8 cellular contexts compared by ENCODE assay signal in genomic region chr15:44193651-44194396, GRCh38. TPM values are rescaled to one million over a fixed set of nuclear protein-coding genes. Genes with fewer than 3 reads are reported as not detected.
DNase-seq lines count a peak whose midpoint lies in the region; ATAC-seq, FAIRE-seq and TF ChIP-seq lines count a peak whose summit lies in the region.

No MANE protein-coding gene starts in this region.

- peak; percentile 55 for FAIRE-seq in HTR-8/SVneo (lab: Jason Lieb, UNC)

- no peak for DNase-seq in CD4-positive, alpha-beta T cell
- peak; percentile 33 for DNase-seq in HTR-8/SVneo (ENCODE audit: insufficient read length, low spot score)
- peak; percentile 22 for DNase-seq in WTC11 (ENCODE audit: low spot score)
- DNase-seq in foreskin keratinocyte, result peak in 1 of 2 donors; percentile 36
- DNase-seq in pons (ENCODE audit: low spot score), result peak; percentile 82
- DNase-seq in NOMO-1 treated with DMSO at 0.1 percent for 48 hours (lab: John Stamatoyannopoulos, UW; ENCODE audit: unreplicated experiment), result no peak

- intact Hi-C loops in CD4-positive, alpha-beta T cell (cut with DNase I, micrococcal nuclease), result no loop called here

- peaks cover 20% of the 10 kb centered on the region for H3K4me1 ChIP-seq in foreskin keratinocyte

- no peaks in the 10 kb centered on the region for H3K9me3 Mint-ChIP-seq in CD4-positive, alpha-beta T cell
- H3K9me3 Mint-ChIP-seq in WTC11, result no peaks in the 10 kb centered on the region

- no peaks in the 10 kb centered on the region for H3K9me3 ChIP-seq in CD4-positive, alpha-beta T cell (ENCODE audit: control insufficient read depth, low read length)

- H3K4me3 Mint-ChIP-seq in CD4-positive, alpha-beta T cell, result peak overlapping the region; percentile 84
- peak overlapping the region; percentile 94 for H3K4me3 Mint-ChIP-seq in WTC11

- no peak for TF ChIP-seq CTCF in CD4-positive, alpha-beta T cell (IDR thresholded peaks at IDR 0.05)
- TF ChIP-seq CTCF in WTC11 (IDR thresholded peaks at IDR 0.05), result no peak
- TF ChIP-seq CTCF in foreskin keratinocyte (conservative IDR thresholded peaks at IDR 0.05), result no peak

- no peak overlapping the region for H3K27ac ChIP-seq in CD4-positive, alpha-beta T cell (ENCODE audit: low read depth, low read length)
- peak overlapping the region; percentile 57 for H3K27ac ChIP-seq in foreskin keratinocyte

- no peak for ATAC-seq in CD4-positive, alpha-beta T cell (ENCODE audit: poor library complexity)
- ATAC-seq in WTC11 (peak; percentile 4; the same call in 1 of the 2 replicates), foreskin keratinocyte (no peak), HG02642 (IDR thresholded peaks at IDR 0.05; ENCODE audit: poor library complexity, unreplicated experiment) (no peak), GM18870 (IDR thresholded peaks at IDR 0.05; ENCODE audit: unreplicated experiment) (no peak)

- peaks cover 34% of the 10 kb centered on the region for H3K27me3 ChIP-seq in CD4-positive, alpha-beta T cell (ENCODE audit: control insufficient read depth, insufficient read depth, low read length)
- H3K27me3 ChIP-seq in foreskin keratinocyte, result no peaks in the 10 kb centered on the region

- POLR2A ChIA-PET in CD4-positive, alpha-beta T cell (lab: Charles Lee), result interaction anchor here (2.1 kb wide), 1 partner anchor 94 kb away, joined by 10 read pairs; the partner anchor contains the start of gene GOLM2
- POLR2A ChIA-PET in WTC11 (lab: Charles Lee), result no interaction called here

- H3K36me3 Mint-ChIP-seq in CD4-positive, alpha-beta T cell (ENCODE audit: low read depth), result no peaks in the 10 kb centered on the region
- H3K36me3 Mint-ChIP-seq in WTC11, result no peaks in the 10 kb centered on the region

- no peak overlapping the region for H3K27ac Mint-ChIP-seq in CD4-positive, alpha-beta T cell
- H3K27ac Mint-ChIP-seq in WTC11, result no peak overlapping the region

- H3K27me3 Mint-ChIP-seq in CD4-positive, alpha-beta T cell, result peaks cover 80% of the 10 kb centered on the region
- H3K27me3 Mint-ChIP-seq in WTC11 (ENCODE audit: low read depth), result peaks cover 5% of the 10 kb centered on the region; the same call in 1 of the 2 replicates

- H3K4me1 Mint-ChIP-seq in CD4-positive, alpha-beta T cell (ENCODE audit: low read depth), result peaks cover 22% of the 10 kb centered on the region
- peaks cover 25% of the 10 kb centered on the region for H3K4me1 Mint-ChIP-seq in WTC11

- CTCF ChIA-PET in CD4-positive, alpha-beta T cell (lab: Charles Lee), result interaction anchor here (0.6 kb wide), 1 partner anchor 774 kb away, joined by 3 read pairs; no protein-coding TSS in a partner anchor
- CTCF ChIA-PET in WTC11 (lab: Charles Lee), result interaction anchor here (0.8 to 1.1 kb wide), 2 partner anchors 57 to 128 kb away, joined by 3 to 4 read pairs; no protein-coding TSS in a partner anchor

TF ChIP-seq in WTC11, 78 proteins besides CTCF, POLR2A, EP300 and RAD21:
- no peak for TF ChIP-seq SMAD4 (CRISPR knock-in tag; IDR thresholded peaks at IDR 0.05)
- TF ChIP-seq ETV6 (CRISPR knock-in tag; IDR thresholded peaks at IDR 0.05), result no peak
- no peak for TF ChIP-seq ATF2 (CRISPR knock-in tag; IDR thresholded peaks at IDR 0.05; ENCODE audit: borderline replicate concordance, low read depth)
- TF ChIP-seq ZNF425 (CRISPR knock-in tag; conservative IDR thresholded peaks at IDR 0.05), result no peak
- no peak for TF ChIP-seq OVOL2 (CRISPR knock-in tag; IDR thresholded peaks at IDR 0.05; ENCODE audit: borderline replicate concordance)
- TF ChIP-seq ZNF317 (CRISPR knock-in tag; IDR thresholded peaks at IDR 0.05; ENCODE audit: borderline replicate concordance, low read depth), result no peak
- no peak for TF ChIP-seq GTF2I (CRISPR knock-in tag; conservative IDR thresholded peaks at IDR 0.05)
- TF ChIP-seq ZNF138 (CRISPR knock-in tag; conservative IDR thresholded peaks at IDR 0.05), result no peak
- TF ChIP-seq JUN (CRISPR knock-in tag; IDR thresholded peaks at IDR 0.05), result no peak
- TF ChIP-seq PRRX2 (CRISPR knock-in tag; IDR thresholded peaks at IDR 0.05), result no peak
- TF ChIP-seq FOXK1 (CRISPR knock-in tag; IDR thresholded peaks at IDR 0.05), result no peak
- no peak for TF ChIP-seq MXD4 (CRISPR knock-in tag; IDR thresholded peaks at IDR 0.05; ENCODE audit: borderline replicate concordance)

RNA-seq across cellular contexts. Expression of gene FRMD5, which starts 1.2 kb away (rescaled TPM):
- total RNA-seq in CD4-positive, alpha-beta T cell, result not detected
- total RNA-seq in WTC11 (2021) (10.5 to 14.1 TPM (median 10.5 TPM) in 3 replicates), foreskin keratinocyte (10.1 and 11.5 TPM in 2 replicates)
- 6.6 and 7.1 TPM in 2 replicates for polyA plus RNA-seq in foreskin keratinocyte

Comparison
In these comparisons a context has a peak if more than half of its experiments do, and no peak if none do; other contexts are left out.
1. DNase-seq: peak in HTR-8/SVneo (single experiment), WTC11 (single experiment) and pons (single experiment); none in CD4-positive, alpha-beta T cell (0 of 10) and NOMO-1 treated with DMSO at 0.1 percent for 48 hours (single experiment).
2. RNA of gene FRMD5, which starts 1.2 kb away (total RNA-seq): 10.5 to 14.1 TPM in WTC11 and 10.1 to 11.5 TPM in foreskin keratinocyte; not detected in CD4-positive, alpha-beta T cell; every median in the first group is over 10 times any median in the second.